ENCODE assay signal across 13 cellular contexts in genomic region chr5:59744531-59744992, GRCh38.
DNase-seq lines count a peak whose midpoint lies in the region; ATAC-seq and TF ChIP-seq lines count a peak whose summit lies in the region.
"Had no signal": no experiment of that assay in that cellular context is flagged by ENCODE, and none has a peak within 500 bp of the region (broad histone marks: within the 10 kb centered on the region; RNA-seq: fewer than 3 reads in every experiment).

No MANE protein-coding gene starts in this region.

- H3K4me2 ChIP-seq in IMR-90 (ENCODE audit: low read depth, low read length): no peak overlapping the region

- no TSS peak for BruUV-seq in IMR-90 (replicated peaks; lab: Mats Ljungman, UMichigan)

- H3K36me3 Mint-ChIP-seq in activated T-helper 1 cell treated with anti-CD3 and anti-CD28 coated beads, Interleukin-12 subunit alpha, Interleukin-12 subunit beta, Interleukin-2, Interleukin-4 antibody, amounts not matched to agents 30 ng/mL and 10 ng/mL and 1 ng/mL, durations not matched to agents 14 hours and 24 hours and 36 hours (ENCODE audit: low read depth): no peaks in the 10 kb centered on the region
- no peaks in the 10 kb centered on the region for H3K36me3 Mint-ChIP-seq in activated naive CD4-positive, alpha-beta T cell treated with anti-CD3 and anti-CD28 coated beads for 36 hours (ENCODE audit: low read depth)
- H3K36me3 Mint-ChIP-seq: stimulated activated effector memory CD8-positive, alpha-beta T cell treated with anti-CD3 and anti-CD28 coated beads, Interleukin-12 subunit alpha, Interleukin-12 subunit beta, amount 100 ng/mL, for 72 hours had no signal

- H2BK20ac ChIP-seq in IMR-90 (ENCODE audit: low read depth, low read length): no peak overlapping the region

- H3K4ac ChIP-seq in IMR-90 (ENCODE audit: low read depth, low read length): no peak overlapping the region

- H3K4me3 Mint-ChIP-seq in activated T-helper 1 cell treated with anti-CD3 and anti-CD28 coated beads, Interleukin-12 subunit alpha, Interleukin-12 subunit beta, Interleukin-2, Interleukin-4 antibody, amounts not matched to agents 30 ng/mL and 10 ng/mL and 1 ng/mL, durations not matched to agents 14 hours and 24 hours and 36 hours: no peak overlapping the region
- no peak overlapping the region for H3K4me3 Mint-ChIP-seq in activated naive CD4-positive, alpha-beta T cell treated with anti-CD3 and anti-CD28 coated beads for 36 hours
- H3K4me3 Mint-ChIP-seq: stimulated activated effector memory CD8-positive, alpha-beta T cell treated with anti-CD3 and anti-CD28 coated beads, Interleukin-12 subunit alpha, Interleukin-12 subunit beta, amount 100 ng/mL, for 72 hours had no signal

- no peak overlapping the region for H3K23ac ChIP-seq in IMR-90 (ENCODE audit: low read depth, low read length)

- H3K14ac ChIP-seq in IMR-90 (replicated peaks; ENCODE audit: low read depth, low read length): no peak overlapping the region

- DNase-seq in IMR-90 (peak; percentile 25), RPMI7951 (ENCODE audit: low read depth) (peak; percentile 56), fibroblast of pulmonary artery (ENCODE audit: low read depth) (peak; percentile 89), skeletal muscle cell (ENCODE audit: low read depth) (peak; percentile 49), WERI-Rb-1 (no peak), NCI-H187 (lab: John Stamatoyannopoulos, UW) (no peak)
- DNase-seq in activated T-helper 1 cell treated with anti-CD3 and anti-CD28 coated beads, Interleukin-12 subunit alpha, Interleukin-12 subunit beta, Interleukin-2, Interleukin-4 antibody, amounts not matched to agents 30 ng/mL and 10 ng/mL and 1 ng/mL, durations not matched to agents 14 hours and 24 hours and 36 hours (ENCODE audit: low spot score): no peak
- DNase-seq in activated naive CD4-positive, alpha-beta T cell treated with anti-CD3 and anti-CD28 coated beads for 36 hours: no peak
- DNase-seq: activated gamma-delta T cell, DND-41, NCI-H524 had no signal

- no peak overlapping the region for H3K9ac ChIP-seq in IMR-90 (ENCODE audit: low read depth, low read length)

- no peak overlapping the region for H3K56ac ChIP-seq in IMR-90 (ENCODE audit: extremely low read depth, insufficient read depth, low read length)

- H2AFZ ChIP-seq in IMR-90 (replicated peaks; ENCODE audit: low read length, poor library complexity): no peak overlapping the region

- TF ChIP-seq POLR2A in IMR-90 (IDR thresholded peaks at IDR 0.05; ENCODE audit: low read depth, low read length): no peak

- H3K4me1 Mint-ChIP-seq in activated T-helper 1 cell treated with anti-CD3 and anti-CD28 coated beads, Interleukin-12 subunit alpha, Interleukin-12 subunit beta, Interleukin-2, Interleukin-4 antibody, amounts not matched to agents 30 ng/mL and 10 ng/mL and 1 ng/mL, durations not matched to agents 14 hours and 24 hours and 36 hours (ENCODE audit: low read depth): no peaks in the 10 kb centered on the region
- H3K4me1 Mint-ChIP-seq in activated naive CD4-positive, alpha-beta T cell treated with anti-CD3 and anti-CD28 coated beads for 36 hours (ENCODE audit: low read depth): no peaks in the 10 kb centered on the region
- H3K4me1 Mint-ChIP-seq: stimulated activated effector memory CD8-positive, alpha-beta T cell treated with anti-CD3 and anti-CD28 coated beads, Interleukin-12 subunit alpha, Interleukin-12 subunit beta, amount 100 ng/mL, for 72 hours had no signal

- H3K4me1 ChIP-seq in IMR-90 (ENCODE audit: control insufficient read depth, insufficient read depth, low read length): no peaks in the 10 kb centered on the region

- no peak overlapping the region for H2BK15ac ChIP-seq in IMR-90 (ENCODE audit: low read depth, low read length)

- dilution Hi-C loops in IMR-90 (cut with HindIII; ENCODE audit: low sequenced_read_pairs, unreplicated experiment): no loop called here

- in situ Hi-C loops in IMR-90 (cut with MboI; ENCODE audit: low sequenced_read_pairs): no loop called here

- no peak overlapping the region for H4K91ac ChIP-seq in IMR-90 (ENCODE audit: insufficient read depth, low read depth, low read length)

- H3K9me3 Mint-ChIP-seq in activated T-helper 1 cell treated with anti-CD3 and anti-CD28 coated beads, Interleukin-12 subunit alpha, Interleukin-12 subunit beta, Interleukin-2, Interleukin-4 antibody, amounts not matched to agents 30 ng/mL and 10 ng/mL and 1 ng/mL, durations not matched to agents 14 hours and 24 hours and 36 hours: no peaks in the 10 kb centered on the region
- no peaks in the 10 kb centered on the region for H3K9me3 Mint-ChIP-seq in activated naive CD4-positive, alpha-beta T cell treated with anti-CD3 and anti-CD28 coated beads for 36 hours

- H2BK5ac ChIP-seq in IMR-90 (ENCODE audit: low read depth, low read length, poor library complexity, severe bottlenecking): no peak overlapping the region

- no peaks in the 10 kb centered on the region for H3K79me1 ChIP-seq in IMR-90 (ENCODE audit: low read depth in 1 of 2, low read length in 2 of 2)

- H3K27ac ChIP-seq in IMR-90 (ENCODE audit: insufficient read depth, low read length) (no peak overlapping the region), WERI-Rb-1 (no peak overlapping the region)

- no peak overlapping the region for H3K27ac Mint-ChIP-seq in activated T-helper 1 cell treated with anti-CD3 and anti-CD28 coated beads, Interleukin-12 subunit alpha, Interleukin-12 subunit beta, Interleukin-2, Interleukin-4 antibody, amounts not matched to agents 30 ng/mL and 10 ng/mL and 1 ng/mL, durations not matched to agents 14 hours and 24 hours and 36 hours
- H3K27ac Mint-ChIP-seq in activated naive CD4-positive, alpha-beta T cell treated with anti-CD3 and anti-CD28 coated beads for 36 hours: no peak overlapping the region
- H3K27ac Mint-ChIP-seq: stimulated activated effector memory CD8-positive, alpha-beta T cell treated with anti-CD3 and anti-CD28 coated beads, Interleukin-12 subunit alpha, Interleukin-12 subunit beta, amount 100 ng/mL, for 72 hours had no signal

- no peak overlapping the region for H2AK9ac ChIP-seq in IMR-90 (replicated peaks; ENCODE audit: low read depth, low read length, poor library complexity)

- no peak for ATAC-seq in IMR-90 (ENCODE audit: low read depth)
- ATAC-seq: left colon; stimulated activated effector memory CD8-positive, alpha-beta T cell treated with anti-CD3 and anti-CD28 coated beads, Interleukin-12 subunit alpha, Interleukin-12 subunit beta, amount 100 ng/mL, for 72 hours had no signal

- no peaks in the 10 kb centered on the region for H3K27me3 ChIP-seq in IMR-90 (ENCODE audit: control insufficient read depth, insufficient read depth, low read length)
- no peaks in the 10 kb centered on the region for H3K27me3 ChIP-seq in WERI-Rb-1 (ENCODE audit: insufficient read depth, low read depth, severe bottlenecking)

- H3K4me3 ChIP-seq in IMR-90 (ENCODE audit: insufficient read depth, low read depth, low read length): no peak overlapping the region
- H3K4me3 ChIP-seq in fibroblast of pulmonary artery (replicated peaks; ENCODE audit: low read depth, low read length): no peak overlapping the region
- H3K4me3 ChIP-seq in skeletal muscle cell (ENCODE audit: low read depth, low read length): no peak overlapping the region
- no peak overlapping the region for H3K4me3 ChIP-seq in WERI-Rb-1 (ENCODE audit: low read depth, low read length)

- TF ChIP-seq CTCF in IMR-90 (conservative IDR thresholded peaks at IDR 0.05; ENCODE audit: low read depth, low read length): no peak
- no peak for TF ChIP-seq CTCF in fibroblast of pulmonary artery (IDR thresholded peaks at IDR 0.05; ENCODE audit: low read length, missing control alignments)
- TF ChIP-seq CTCF in WERI-Rb-1 (IDR thresholded peaks at IDR 0.05; ENCODE audit: low read depth, low read length): no peak

- POLR2A ChIA-PET in IMR-90 (lab: Charles Lee; ENCODE audit: unreplicated experiment): no interaction called here

- CTCF ChIA-PET in IMR-90 (lab: Yijun Ruan, JAX): no interaction called here
- CTCF ChIA-PET in activated naive CD4-positive, alpha-beta T cell treated with anti-CD3 and anti-CD28 coated beads for 36 hours (lab: Charles Lee): no interaction called here

- H3K9me3 ChIP-seq in IMR-90 (ENCODE audit: control insufficient read depth, insufficient read depth, low read length) (no peaks in the 10 kb centered on the region), WERI-Rb-1 (ENCODE audit: severe bottlenecking) (no peaks in the 10 kb centered on the region)

- no peaks in the 10 kb centered on the region for H3K9me1 ChIP-seq in IMR-90 (ENCODE audit: insufficient read depth, low read length)

- peaks cover 2% of the 10 kb centered on the region for H3K27me3 Mint-ChIP-seq in activated T-helper 1 cell treated with anti-CD3 and anti-CD28 coated beads, Interleukin-12 subunit alpha, Interleukin-12 subunit beta, Interleukin-2, Interleukin-4 antibody, amounts not matched to agents 30 ng/mL and 10 ng/mL and 1 ng/mL, durations not matched to agents 14 hours and 24 hours and 36 hours (ENCODE audit: insufficient read depth)
- no peaks in the 10 kb centered on the region for H3K27me3 Mint-ChIP-seq in activated naive CD4-positive, alpha-beta T cell treated with anti-CD3 and anti-CD28 coated beads for 36 hours (ENCODE audit: low read depth)

- no peak overlapping the region for H2AK5ac ChIP-seq in IMR-90 (ENCODE audit: low read depth, low read length)

- H2BK120ac ChIP-seq in IMR-90 (ENCODE audit: low read depth, low read length): no peak overlapping the region

- intact Hi-C loops in IMR-90 (cut with micrococcal nuclease): no loop called here
- intact Hi-C loops in activated T-helper 1 cell treated with anti-CD3 and anti-CD28 coated beads, Interleukin-12 subunit alpha, Interleukin-12 subunit beta, Interleukin-2, Interleukin-4 antibody, amounts not matched to agents 30 ng/mL and 10 ng/mL and 1 ng/mL, durations not matched to agents 14 hours and 24 hours and 36 hours (cut with micrococcal nuclease): no loop called here
- intact Hi-C loops in activated naive CD4-positive, alpha-beta T cell treated with anti-CD3 and anti-CD28 coated beads for 36 hours (cut with micrococcal nuclease): loop anchor here (2.0 kb wide), 1 partner anchor 22 kb away; no protein-coding TSS in a partner anchor

- no peak overlapping the region for H4K8ac ChIP-seq in IMR-90 (ENCODE audit: low read depth in 2 of 2, low read length in 2 of 2)

- H3K36me3 ChIP-seq in IMR-90 (ENCODE audit: control insufficient read depth, insufficient read depth, low read length): no peaks in the 10 kb centered on the region
- no peaks in the 10 kb centered on the region for H3K36me3 ChIP-seq in WERI-Rb-1

- no peaks in the 10 kb centered on the region for H4K20me1 ChIP-seq in IMR-90 (ENCODE audit: insufficient read depth, low read length)

- H3K18ac ChIP-seq in IMR-90 (ENCODE audit: low read depth, low read length): no peak overlapping the region

- no peak for TF ChIP-seq RAD21 in IMR-90 (IDR thresholded peaks at IDR 0.05; ENCODE audit: low read length)

- H4K5ac ChIP-seq in IMR-90 (ENCODE audit: low read depth, low read length): no peak overlapping the region

TF ChIP-seq in IMR-90, 13 proteins besides CTCF, POLR2A, EP300 and RAD21 (continues in another document):
- TF ChIP-seq RFX5 (IDR thresholded peaks at IDR 0.05; ENCODE audit: low read depth, low read length) (no peak), CHD1 (IDR thresholded peaks at IDR 0.05; ENCODE audit: low read depth, low read length) (no peak), RCOR1 (IDR thresholded peaks at IDR 0.05; ENCODE audit: insufficient replicate concordance, low read length) (no peak), MXI1 (IDR thresholded peaks at IDR 0.05; ENCODE audit: borderline replicate concordance, low read depth, low read length) (no peak), MAFK (IDR thresholded peaks at IDR 0.05; ENCODE audit: low read depth, low read length) (no peak)

Comparison
In these comparisons a context has a peak if more than half of its experiments do, and no peak if none do; other contexts are left out.
1. DNase-seq: peak in IMR-90 (single experiment), RPMI7951 (single experiment), fibroblast of pulmonary artery (single experiment) and skeletal muscle cell (single experiment); none in activated T-helper 1 cell treated with anti-CD3 and anti-CD28 coated beads, Interleukin-12 subunit alpha, Interleukin-12 subunit beta, Interleukin-2, Interleukin-4 antibody, amounts not matched to agents 30 ng/mL and 10 ng/mL and 1 ng/mL, durations not matched to agents 14 hours and 24 hours and 36 hours (single experiment), WERI-Rb-1 (single experiment), NCI-H187 (0 of 2) and activated naive CD4-positive, alpha-beta T cell treated with anti-CD3 and anti-CD28 coated beads for 36 hours (single experiment).